In the genomic region with DNA sequence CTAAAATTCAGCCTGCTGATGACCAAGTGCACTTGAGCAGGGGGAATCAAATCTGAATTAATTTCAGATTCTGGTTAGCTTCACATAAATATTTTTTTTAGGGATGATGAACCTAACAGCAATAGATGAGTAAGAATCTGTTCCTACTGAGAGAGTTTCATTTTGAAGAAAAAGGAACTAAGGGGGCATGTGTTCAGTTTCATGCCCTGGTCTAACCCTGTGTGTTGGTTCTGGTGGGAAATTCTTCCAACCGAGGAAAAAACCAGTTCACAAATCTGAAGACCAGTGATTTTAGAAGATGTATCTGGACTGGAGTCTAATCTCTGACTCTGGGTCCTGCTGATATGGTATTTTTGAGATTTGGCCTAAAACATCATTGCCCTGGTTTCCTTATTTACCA, we compare ENCODE assay signal across 12 cellular contexts. TPM values are rescaled to one million over a fixed set of nuclear protein-coding genes. Genes with fewer than 3 reads are reported as not detected.
DNase-seq lines count a peak whose midpoint lies in the region; ATAC-seq and TF ChIP-seq lines count a peak whose summit lies in the region.
"Had no signal": no experiment of that assay in that cellular context is flagged by ENCODE, and none has a peak within 500 bp of the region (broad histone marks: within the 10 kb centered on the region; RNA-seq: fewer than 3 reads in every experiment).

No MANE protein-coding gene starts in this region.

- H3K4me3 ChIP-seq in sigmoid colon = no peak overlapping the region
- H3K4me3 ChIP-seq: esophagus squamous epithelium had no signal

- ATAC-seq in GM18519 (IDR thresholded peaks at IDR 0.05; ENCODE audit: low FRiP score, unreplicated experiment) = peak; percentile 44
- peak; percentile 40 for ATAC-seq in HG03139 (IDR thresholded peaks at IDR 0.05; ENCODE audit: unreplicated experiment)
- peak; percentile 35 for ATAC-seq in activated CD8-positive, alpha-beta T cell treated with anti-CD3 and anti-CD28 coated beads for 36 hours

- TF ChIP-seq CTCF in activated CD8-positive, alpha-beta T cell treated with anti-CD3 and anti-CD28 coated beads for 36 hours (IDR thresholded peaks at IDR 0.05) = no peak
- TF ChIP-seq CTCF in sigmoid colon (IDR thresholded peaks at IDR 0.05) = no peak
- TF ChIP-seq CTCF in osteocyte (IDR thresholded peaks at IDR 0.05) = no peak

- H3K27me3 Mint-ChIP-seq in activated CD8-positive, alpha-beta T cell treated with anti-CD3 and anti-CD28 coated beads for 36 hours = no peaks in the 10 kb centered on the region
- peaks cover 14% of the 10 kb centered on the region for H3K27me3 Mint-ChIP-seq in osteocyte (ENCODE audit: unreplicated experiment)

- POLR2A ChIA-PET in activated CD8-positive, alpha-beta T cell treated with anti-CD3 and anti-CD28 coated beads for 36 hours (lab: Charles Lee) = interaction anchor here (0.6 kb wide), 1 partner anchor 83 kb away, joined by 3 read pairs; no protein-coding TSS in a partner anchor

- TF ChIP-seq POLR2A in sigmoid colon (IDR thresholded peaks at IDR 0.05) = no peak

- no peaks in the 10 kb centered on the region for H3K27me3 ChIP-seq in sigmoid colon
- H3K27me3 ChIP-seq: brain microvascular endothelial cell, esophagus squamous epithelium had no signal

- DNase-seq in Ammon's horn (ENCODE audit: low spot score) = peak; percentile 24
- peak; percentile 16 for DNase-seq in activated CD8-positive, alpha-beta T cell treated with anti-CD3 and anti-CD28 coated beads for 36 hours
- no peak for DNase-seq in mucosa of gallbladder (ENCODE audit: low spot score)
- DNase-seq in sigmoid colon = no peak
- no peak for DNase-seq in stimulated activated CD8-positive, alpha-beta memory T cell treated with anti-CD3 and anti-CD28 coated beads, Interleukin-4, amount 100 ng/mL, for 48 hours
- no peak for DNase-seq in osteocyte (ENCODE audit: extremely low spot score, unreplicated experiment)
- DNase-seq: brain microvascular endothelial cell, esophagus squamous epithelium, posterior cingulate gyrus had no signal

- peaks cover 75% of the 10 kb centered on the region for H3K36me3 Mint-ChIP-seq in activated CD8-positive, alpha-beta T cell treated with anti-CD3 and anti-CD28 coated beads for 36 hours (ENCODE audit: low read depth)
- no peaks in the 10 kb centered on the region for H3K36me3 Mint-ChIP-seq in osteocyte (ENCODE audit: unreplicated experiment)

- H3K27ac ChIP-seq in sigmoid colon = no peak overlapping the region
- H3K27ac ChIP-seq: brain microvascular endothelial cell, esophagus squamous epithelium had no signal

- no peak for TF ChIP-seq EP300 in sigmoid colon (IDR thresholded peaks at IDR 0.05)

- H3K36me3 ChIP-seq in sigmoid colon = no peaks in the 10 kb centered on the region
- H3K36me3 ChIP-seq: brain microvascular endothelial cell, esophagus squamous epithelium had no signal

- peaks cover 3% of the 10 kb centered on the region for H3K9me3 Mint-ChIP-seq in activated CD8-positive, alpha-beta T cell treated with anti-CD3 and anti-CD28 coated beads for 36 hours
- H3K9me3 Mint-ChIP-seq in osteocyte (ENCODE audit: unreplicated experiment) = no peaks in the 10 kb centered on the region

- H3K4me3 Mint-ChIP-seq in activated CD8-positive, alpha-beta T cell treated with anti-CD3 and anti-CD28 coated beads for 36 hours = no peak overlapping the region
- no peak overlapping the region for H3K4me3 Mint-ChIP-seq in osteocyte (ENCODE audit: unreplicated experiment)

- H3K4me1 ChIP-seq in sigmoid colon = no peaks in the 10 kb centered on the region
- H3K4me1 ChIP-seq: esophagus squamous epithelium had no signal

- 65 to 85% methylated on average over 1 of the region's 1 CpG for WGBS in sigmoid colon, 2 donors

- H3K9me3 ChIP-seq in sigmoid colon = no peaks in the 10 kb centered on the region
- H3K9me3 ChIP-seq: esophagus squamous epithelium had no signal

- intact Hi-C loops in activated CD8-positive, alpha-beta T cell treated with anti-CD3 and anti-CD28 coated beads for 36 hours (cut with micrococcal nuclease) = loop anchor here (2.0 to 10.0 kb wide), 4 partner anchors 13 to 333 kb away; a partner anchor contains a TSS
- intact Hi-C loops in sigmoid colon (cut with DNase I) = no loop called here

- peaks cover 92% of the 10 kb centered on the region for H3K4me1 Mint-ChIP-seq in activated CD8-positive, alpha-beta T cell treated with anti-CD3 and anti-CD28 coated beads for 36 hours (ENCODE audit: low read depth)
- H3K4me1 Mint-ChIP-seq in osteocyte (ENCODE audit: unreplicated experiment) = no peaks in the 10 kb centered on the region

- CTCF ChIA-PET in activated CD8-positive, alpha-beta T cell treated with anti-CD3 and anti-CD28 coated beads for 36 hours (lab: Charles Lee) = interaction anchor here (1.3 to 9.2 kb wide), 2 partner anchors 14 to 96 kb away, joined by 4 to 96 read pairs; no protein-coding TSS in a partner anchor

- H3K27ac Mint-ChIP-seq in activated CD8-positive, alpha-beta T cell treated with anti-CD3 and anti-CD28 coated beads for 36 hours = peak overlapping the region; percentile 94
- no peak overlapping the region for H3K27ac Mint-ChIP-seq in osteocyte (ENCODE audit: unreplicated experiment)

RNA-seq across cellular contexts. Expression of a gene that starts 13.7 kb away (rescaled TPM):
- total RNA-seq in activated CD8-positive, alpha-beta T cell treated with anti-CD3 and anti-CD28 coated beads for 36 hours = 100 to 1,000 TPM; 105 to 110 TPM
- total RNA-seq in mucosa of gallbladder = 5.6 TPM
- total RNA-seq in sigmoid colon = 1 to 10 TPM in 1 of 4 donors, under 1 TPM in 3; 0.55 to 1.5 (median 0.77) TPM
- 10 to 100 TPM in 1 of 3 donors, 1 to 10 TPM in 2; 1.8 to 62.9 (median 3.2) TPM for polyA plus RNA-seq in sigmoid colon
- total RNA-seq in osteocyte = not detected in 2 replicates

RNA-seq across cellular contexts. Expression of a gene that starts 36.1 kb away (rescaled TPM):
- total RNA-seq in activated CD8-positive, alpha-beta T cell treated with anti-CD3 and anti-CD28 coated beads for 36 hours = not detected
- 0.95 TPM for total RNA-seq in mucosa of gallbladder
- total RNA-seq in sigmoid colon = 10 to 100 TPM in 1 of 4 donors, not detected in 3; 20.1 TPM
- 1 to 10 TPM in 1 of 3 donors, under 1 TPM in 1, not detected in 1; under 0.01 to 1.2 TPM for polyA plus RNA-seq in sigmoid colon
- not detected in 2 replicates for total RNA-seq in osteocyte
- polyA plus RNA-seq: BJ had no signal

Comparison
In these comparisons a context has a peak if more than half of its experiments do, and no peak if none do; other contexts are left out.
1. DNase-seq: peak in Ammon's horn (single experiment) and activated CD8-positive, alpha-beta T cell treated with anti-CD3 and anti-CD28 coated beads for 36 hours (single experiment); none in mucosa of gallbladder (single experiment), sigmoid colon (single experiment), stimulated activated CD8-positive, alpha-beta memory T cell treated with anti-CD3 and anti-CD28 coated beads, Interleukin-4, amount 100 ng/mL, for 48 hours (single experiment) and osteocyte (single experiment).
2. RNA of a gene that starts 13.7 kb away (total RNA-seq): 105 to 110 TPM in activated CD8-positive, alpha-beta T cell treated with anti-CD3 and anti-CD28 coated beads for 36 hours; 5.6 TPM in mucosa of gallbladder (single experiment), 0.55 to 1.5 TPM in sigmoid colon and not detected in osteocyte; every median in the first group is over 10 times any median in the second.
3. Peak in every context shown above with its lines, with median percentiles within 50 percentile points of each other: ATAC-seq.